12 cellular contexts compared by ENCODE assay signal in genomic region chr1:1989102-1989542, GRCh38. TPM values are rescaled to one million over a fixed set of nuclear protein-coding genes. Genes with fewer than 3 reads are reported as not detected.
DNase-seq lines count a peak whose midpoint lies in the region; ATAC-seq and TF ChIP-seq lines count a peak whose summit lies in the region.
"Had no signal": no experiment of that assay in that cellular context is flagged by ENCODE, and none has a peak within 500 bp of the region (broad histone marks: within the 10 kb centered on the region; RNA-seq: fewer than 3 reads in every experiment).

No MANE protein-coding gene starts in this region.

- H3K36me3 ChIP-seq in heart left ventricle: no peaks in the 10 kb centered on the region
- no peaks in the 10 kb centered on the region for H3K36me3 ChIP-seq in osteoblast (ENCODE audit: insufficient read depth, low read length)
- H3K36me3 ChIP-seq in prostate gland: no peaks in the 10 kb centered on the region
- no peaks in the 10 kb centered on the region for H3K36me3 ChIP-seq in H7 (replicated peaks; ENCODE audit: control insufficient read depth, insufficient read depth, low read length)

- intact Hi-C loops in Right ventricle myocardium inferior (cut with DNase I): no loop called here
- intact Hi-C loops in cardiac septum (cut with DNase I): no loop called here
- intact Hi-C loops in heart left ventricle (cut with DNase I): no loop called here
- intact Hi-C loops in prostate gland (cut with DNase I): no loop called here

- H3K4me3 ChIP-seq in heart left ventricle (no peak overlapping the region), osteoblast (ENCODE audit: insufficient read depth, low read length) (no peak overlapping the region), prostate gland (no peak overlapping the region), H7 (ENCODE audit: insufficient read depth, low read depth, low read length) (no peak overlapping the region)

- peaks cover 0 to 22% (median 6%) of the 10 kb centered on the region in 12 donors for H3K4me1 ChIP-seq in heart left ventricle
- H3K4me1 ChIP-seq in osteoblast (ENCODE audit: insufficient read depth, low read length): no peaks in the 10 kb centered on the region
- H3K4me1 ChIP-seq in prostate gland (replicated peaks): no peaks in the 10 kb centered on the region

- peak; percentile 55 for ATAC-seq in Right ventricle myocardium inferior
- peak; percentile 22 to 72 (median 46) for ATAC-seq in heart left ventricle
- ATAC-seq in HG03135 (IDR thresholded peaks at IDR 0.05; ENCODE audit: unreplicated experiment): no peak

- H3K27me3 ChIP-seq in heart left ventricle: peaks cover 0 to 18% (median 5%) of the 10 kb centered on the region in 9 donors
- H3K27me3 ChIP-seq in osteoblast (ENCODE audit: insufficient read depth, low read length): peaks cover 5% of the 10 kb centered on the region
- no peaks in the 10 kb centered on the region for H3K27me3 ChIP-seq in prostate gland (replicated peaks; ENCODE audit: insufficient read depth)
- no peaks in the 10 kb centered on the region for H3K27me3 ChIP-seq in H7 (ENCODE audit: control insufficient read depth, insufficient read depth, low read length)

- TF ChIP-seq CTCF in heart left ventricle (IDR thresholded peaks at IDR 0.05): no peak
- no peak for TF ChIP-seq CTCF in osteoblast (IDR thresholded peaks at IDR 0.05; ENCODE audit: extremely low read depth, low read depth, low read length)
- no peak for TF ChIP-seq CTCF in prostate gland (IDR thresholded peaks at IDR 0.05)

- TF ChIP-seq POLR2A in heart left ventricle (IDR thresholded peaks at IDR 0.05) (no peak), prostate gland (IDR thresholded peaks at IDR 0.05) (no peak)

- WGBS in heart left ventricle, 4 donors: 27 to 49% (median 36%) methylated on average over 22 of the region's 22 CpGs
- WGBS in prostate gland: 63% methylated on average over 22 of the region's 22 CpGs

- no peaks in the 10 kb centered on the region for H4K20me1 ChIP-seq in osteoblast (ENCODE audit: insufficient read depth, low read length)

- H3K27ac ChIP-seq in heart left ventricle: peak overlapping the region in 11 of 12 donors; percentile 47 to 82 (median 60)
- H3K27ac ChIP-seq in osteoblast (ENCODE audit: low read depth, low read length): no peak overlapping the region
- no peak overlapping the region for H3K27ac ChIP-seq in prostate gland

- no peak overlapping the region for H2AFZ ChIP-seq in osteoblast (ENCODE audit: low read length)

- H3K9me3 ChIP-seq in heart left ventricle (no peaks in the 10 kb centered on the region), osteoblast (ENCODE audit: low read depth, low read length) (no peaks in the 10 kb centered on the region), prostate gland (no peaks in the 10 kb centered on the region)

- DNase-seq in Right ventricle myocardium inferior (ENCODE audit: missing footprints) (no peak), cardiac septum (ENCODE audit: low spot score) (no peak), heart left ventricle (peak in 4 of 5 donors; percentile 48 to 67 (median 64)), osteoblast (ENCODE audit: insufficient read length, low spot score, missing footprints) (peak; percentile 13), Kasumi-1 (lab: John Stamatoyannopoulos, UW) (no peak), prostate gland (ENCODE audit: low spot score) (no peak), H7 (no peak)
- DNase-seq: glutamatergic neuron, GOT3, mesenchymal stem cell, NCI-H446 had no signal

- H3K79me2 ChIP-seq in osteoblast (ENCODE audit: insufficient read depth, low read length): no peaks in the 10 kb centered on the region

- no peak overlapping the region for H3K4me2 ChIP-seq in osteoblast (ENCODE audit: insufficient read depth, low read length)

RNA-seq across cellular contexts. Expression of gene CFAP74, which starts 14.5 kb away (rescaled TPM):
- not detected for total RNA-seq in Right ventricle myocardium inferior
- not detected for total RNA-seq in cardiac septum
- under 1 TPM in 2 of 9 donors, not detected in 7; 0.07 to 0.33 TPM for total RNA-seq in heart left ventricle
- polyA plus RNA-seq in heart left ventricle: under 1 TPM in 1 of 2 donors, not detected in 1; 0.03 TPM
- not detected in 2 replicates for total RNA-seq in osteoblast
- total RNA-seq in prostate gland: 1 to 10 TPM in 1 of 2 donors, not detected in 1; 9.1 TPM
- total RNA-seq in H7 (2014; rRNA removed; shearing (Covaris generic)): not detected in 2 replicates

RNA-seq across cellular contexts. Expression of gene GABRD, which starts 30.0 kb away (rescaled TPM):
- total RNA-seq in Right ventricle myocardium inferior (0.49 TPM), cardiac septum (1.1 TPM), heart left ventricle (1 to 10 TPM in 2 of 9 donors, under 1 TPM in 5, not detected in 2; 0.21 to 1.1 (median 0.61) TPM), osteoblast (not detected in 2 replicates), prostate gland (1 to 10 TPM in 1 of 2 donors, under 1 TPM in 1; 0.32 to 7.6 TPM)
- polyA plus RNA-seq in heart left ventricle: under 1 TPM; 0.65 to 0.67 TPM
- total RNA-seq in H7 (2014; rRNA removed; shearing (Covaris generic)): 2.7 and 5.1 TPM in 2 replicates

Comparison
In these comparisons a context has a peak if more than half of its experiments do, and no peak if none do; other contexts are left out.
1. DNase-seq: peak in heart left ventricle (4 of 5) and osteoblast (single experiment); none in Right ventricle myocardium inferior (single experiment), cardiac septum (single experiment), Kasumi-1 (0 of 2), prostate gland (single experiment) and H7 (single experiment).
2. H3K27ac ChIP-seq: peak in heart left ventricle (11 of 12); none in osteoblast (single experiment) and prostate gland (0 of 2).